17 cellular contexts compared by ENCODE assay signal in the genomic region with DNA sequence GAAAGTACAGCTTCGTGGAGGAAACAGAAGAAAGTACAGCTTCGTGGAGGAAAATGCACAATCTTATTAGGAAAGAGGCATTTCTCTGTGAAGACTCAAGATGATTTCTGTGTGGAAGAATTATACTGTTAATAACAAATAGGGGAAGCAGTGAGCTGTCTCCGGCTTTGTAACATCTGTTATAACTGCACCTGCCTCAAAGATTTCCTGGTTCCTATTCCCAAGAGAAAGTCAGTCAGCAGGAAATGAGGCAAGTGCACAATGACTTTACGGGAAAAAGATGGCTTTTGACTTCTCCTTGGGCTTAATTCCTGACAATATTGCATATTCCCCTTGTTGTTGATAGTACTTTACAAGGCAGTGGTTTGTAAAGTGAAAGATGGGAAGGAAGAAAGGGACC.
DNase-seq lines count a peak whose midpoint lies in the region; ATAC-seq, FAIRE-seq and TF ChIP-seq lines count a peak whose summit lies in the region.
"Had no signal": no experiment of that assay in that cellular context is flagged by ENCODE, and none has a peak within 500 bp of the region (broad histone marks: within the 10 kb centered on the region; RNA-seq: fewer than 3 reads in every experiment).

No MANE protein-coding gene starts in this region.

- H3K9me3 ChIP-seq in sigmoid colon = no peaks in the 10 kb centered on the region
- H3K9me3 ChIP-seq: BLaER1 had no signal

- ATAC-seq in left cardiac atrium = no peak

- DNase-seq in DMS153 (lab: John Stamatoyannopoulos, UW) (peak; percentile 29), DMS153 treated with DMSO at 0.1 percent for 48 hours (lab: John Stamatoyannopoulos, UW; ENCODE audit: unreplicated experiment) (no peak), HT1080 (ENCODE audit: low read depth) (peak; percentile 1), brain pericyte (ENCODE audit: low read depth, low spot score) (peak; percentile 13), left cardiac atrium (no peak), 8988T (no peak), sigmoid colon (no peak)
- DNase-seq: Calu3; CD4-positive, alpha-beta memory T cell; H9 had no signal

- no peaks in the 10 kb centered on the region for H3K4me1 ChIP-seq in sigmoid colon
- H3K4me1 ChIP-seq: BLaER1 had no signal

- no peak for TF ChIP-seq EP300 in sigmoid colon (IDR thresholded peaks at IDR 0.05)

- no peaks in the 10 kb centered on the region for H3K36me3 ChIP-seq in sigmoid colon
- H3K36me3 ChIP-seq: BLaER1 had no signal

- no peak for TF ChIP-seq CTCF in sigmoid colon (IDR thresholded peaks at IDR 0.05)

- peak; percentile 36 for FAIRE-seq in islet of Langerhans (lab: Jason Lieb, UNC)
- FAIRE-seq: G401.6, GM12891, GM19239, H1 had no signal

- intact Hi-C loops in left cardiac atrium (cut with DNase I) (no loop called here), sigmoid colon (cut with DNase I) (no loop called here)

- WGBS in sigmoid colon, 2 donors = 38 to 61% methylated on average over 4 of the region's 4 CpGs

- no peaks in the 10 kb centered on the region for H3K27me3 ChIP-seq in sigmoid colon
- H3K27me3 ChIP-seq: BLaER1 had no signal

- no peak overlapping the region for H3K4me3 ChIP-seq in sigmoid colon
- H3K4me3 ChIP-seq: BLaER1 had no signal

- H3K27ac ChIP-seq in sigmoid colon = no peak overlapping the region
- H3K27ac ChIP-seq: 22Rv1, BLaER1 had no signal

- TF ChIP-seq POLR2A in sigmoid colon (IDR thresholded peaks at IDR 0.05) = no peak

Comparison
In these comparisons a context has a peak if more than half of its experiments do, and no peak if none do; other contexts are left out.
1. DNase-seq: peak in DMS153 (single experiment), HT1080 (single experiment) and brain pericyte (single experiment); none in DMS153 treated with DMSO at 0.1 percent for 48 hours (single experiment), left cardiac atrium (single experiment), 8988T (single experiment) and sigmoid colon (single experiment).